ENCODE assay signal across 30 cellular contexts in the genomic region with DNA sequence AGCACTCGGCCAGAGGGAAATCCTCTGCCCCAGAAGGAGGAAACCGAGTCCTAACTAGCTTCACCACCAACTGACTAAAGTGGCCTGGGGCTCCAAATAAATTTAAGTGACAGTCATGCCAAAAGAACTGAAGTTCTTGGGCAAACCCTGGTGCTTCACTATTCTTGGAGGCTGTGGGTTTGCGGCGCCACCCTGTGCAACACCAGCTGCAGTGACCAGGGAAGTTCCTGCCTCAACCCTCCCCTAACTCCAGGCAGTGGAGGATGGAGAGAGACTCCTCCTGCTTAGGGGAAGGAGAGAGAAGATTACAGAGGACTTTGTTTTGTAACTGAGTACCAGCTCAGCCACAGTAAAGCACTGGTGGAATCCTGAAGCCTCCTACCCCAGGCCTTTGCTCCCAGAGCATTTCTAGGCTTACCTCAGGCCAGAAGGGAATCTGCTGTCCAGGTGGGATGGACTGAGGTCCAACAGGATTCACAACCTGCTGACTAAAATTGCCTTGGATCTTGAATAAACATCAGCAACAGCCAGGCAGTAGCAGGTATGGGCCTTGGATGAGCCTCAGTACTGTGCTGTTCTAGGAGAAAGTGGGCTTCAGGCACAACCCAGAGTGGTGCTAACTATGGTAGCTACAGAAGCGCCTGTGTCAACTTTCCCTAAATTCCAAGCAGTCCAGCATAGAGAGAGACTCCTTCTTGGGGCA. TPM values are rescaled to one million over a fixed set of nuclear protein-coding genes. Genes with fewer than 3 reads are reported as not detected.
DNase-seq lines count a peak whose midpoint lies in the region; ATAC-seq and TF ChIP-seq lines count a peak whose summit lies in the region.
"Had no signal": no experiment of that assay in that cellular context is flagged by ENCODE, and none has a peak within 500 bp of the region (broad histone marks: within the 10 kb centered on the region; RNA-seq: fewer than 3 reads in every experiment).

No MANE protein-coding gene starts in this region.

- peaks cover 4% of the 10 kb centered on the region for H3K27me3 Mint-ChIP-seq in activated CD4-positive, alpha-beta T cell treated with anti-CD3 and anti-CD28 coated beads, Interleukin-2, amount 10 ng/mL, durations not matched to agents 24 days and 14 days
- peaks cover 2 to 5% of the 10 kb centered on the region in 2 donors for H3K27me3 Mint-ChIP-seq in stimulated activated naive B cell treated with anti-CD40 and anti-IgM and Interleukin-4, amounts not matched to agents 10 μg/mL and 1 μg/mL and 100 μg/mL, for 72 hours
- peaks cover 1% of the 10 kb centered on the region for H3K27me3 Mint-ChIP-seq in endothelial cell (ENCODE audit: unreplicated experiment)
- H3K27me3 Mint-ChIP-seq in activated CD4-positive, alpha-beta memory T cell treated with anti-CD3 and anti-CD28 coated beads, Interleukin-2, amount 10 ng/mL, durations not matched to agents 7 days and 5 days: peaks cover 5% of the 10 kb centered on the region
- H3K27me3 Mint-ChIP-seq: activated naive CD8-positive, alpha-beta T cell; central memory CD8-positive, alpha-beta T cell had no signal

- TF ChIP-seq POLR2A in NB4 (IDR thresholded peaks at IDR 0.05; ENCODE audit: extremely low read depth, insufficient read length): no peak

- H3K4me3 ChIP-seq in NB4 (ENCODE audit: low read depth, low read length): no peak overlapping the region
- H3K4me3 ChIP-seq: ascending aorta, GM12878, left lung, upper lobe of right lung had no signal

- peak; percentile 37 for DNase-seq in activated CD4-positive, alpha-beta T cell treated with anti-CD3 and anti-CD28 coated beads, Interleukin-2, amount 10 ng/mL, durations not matched to agents 24 days and 14 days
- DNase-seq in activated CD4-positive, alpha-beta T cell treated with anti-CD3 and anti-CD28 coated beads, Interleukin-2, amount 50 U/mL, for 4 hours: no peak
- peak; percentile 65 for DNase-seq in NB4 (ENCODE audit: low read depth)
- peak; percentile 10 for DNase-seq in dermis blood vessel endothelial cell
- no peak for DNase-seq in stimulated activated naive B cell treated with anti-CD40 and anti-IgM and Interleukin-4, amounts not matched to agents 10 μg/mL and 1 μg/mL and 100 μg/mL, for 72 hours
- no peak for DNase-seq in endothelial cell (ENCODE audit: low spot score)
- DNase-seq in activated CD4-positive, alpha-beta memory T cell treated with anti-CD3 and anti-CD28 coated beads, Interleukin-2, amount 10 ng/mL, durations not matched to agents 7 days and 5 days: no peak
- DNase-seq in retina: no peak
- DNase-seq: 8988T; activated CD4-positive, alpha-beta T cell treated with anti-CD3 and anti-CD28 coated beads, Interleukin-2, amount 50 U/mL, for 48 hours; activated CD8-positive, alpha-beta memory T cell treated with anti-CD3 and anti-CD28 coated beads, Interleukin-2, amount 50 U/mL, for 48 hours; effector CD4-positive, alpha-beta T cell; hippocampal formation; immature natural killer cell; left lung; midbrain; naive thymus-derived CD8-positive, alpha-beta T cell; NCI-H1436 treated with DMSO at 0.1 percent for 48 hours; NCI-H524; upper lobe of right lung had no signal

- CTCF ChIA-PET in activated CD4-positive, alpha-beta memory T cell treated with anti-CD3 and anti-CD28 coated beads, Interleukin-2, amount 10 ng/mL, durations not matched to agents 7 days and 5 days (lab: Charles Lee): interaction anchor here (1.1 to 1.7 kb wide), 3 partner anchors 43 to 305 kb away, joined by 3 to 4 read pairs (median 3); no protein-coding TSS in a partner anchor

- peak; percentile 21 to 34 for ATAC-seq in stimulated activated naive B cell treated with anti-CD40 and anti-IgM and Interleukin-4, amounts not matched to agents 10 μg/mL and 1 μg/mL and 100 μg/mL, for 72 hours (replicated peaks)
- ATAC-seq: GM12878; left lung; naive thymus-derived CD8-positive, alpha-beta T cell; stimulated activated effector memory CD8-positive, alpha-beta T cell treated with anti-CD3 and anti-CD28 coated beads, Interleukin-12 subunit alpha, Interleukin-12 subunit beta, amount 100 ng/mL, for 72 hours; upper lobe of right lung had no signal

- intact Hi-C loops in activated CD4-positive, alpha-beta T cell treated with anti-CD3 and anti-CD28 coated beads, Interleukin-2, amount 10 ng/mL, durations not matched to agents 24 days and 14 days (cut with micrococcal nuclease): no loop called here

- POLR2A ChIA-PET in activated CD4-positive, alpha-beta memory T cell treated with anti-CD3 and anti-CD28 coated beads, Interleukin-2, amount 10 ng/mL, durations not matched to agents 7 days and 5 days (lab: Charles Lee): no interaction called here

- H3K9me3 Mint-ChIP-seq in activated CD4-positive, alpha-beta T cell treated with anti-CD3 and anti-CD28 coated beads, Interleukin-2, amount 10 ng/mL, durations not matched to agents 24 days and 14 days: peaks cover 34% of the 10 kb centered on the region
- H3K9me3 Mint-ChIP-seq in stimulated activated naive B cell treated with anti-CD40 and anti-IgM and Interleukin-4, amounts not matched to agents 10 μg/mL and 1 μg/mL and 100 μg/mL, for 72 hours: peaks cover 5 to 9% of the 10 kb centered on the region in 2 donors
- H3K9me3 Mint-ChIP-seq in endothelial cell (ENCODE audit: unreplicated experiment): no peaks in the 10 kb centered on the region
- H3K9me3 Mint-ChIP-seq in activated CD4-positive, alpha-beta memory T cell treated with anti-CD3 and anti-CD28 coated beads, Interleukin-2, amount 10 ng/mL, durations not matched to agents 7 days and 5 days: peaks cover 42% of the 10 kb centered on the region

- no peak overlapping the region for H3K4me3 Mint-ChIP-seq in activated CD4-positive, alpha-beta T cell treated with anti-CD3 and anti-CD28 coated beads, Interleukin-2, amount 10 ng/mL, durations not matched to agents 24 days and 14 days
- no peak overlapping the region for H3K4me3 Mint-ChIP-seq in stimulated activated naive B cell treated with anti-CD40 and anti-IgM and Interleukin-4, amounts not matched to agents 10 μg/mL and 1 μg/mL and 100 μg/mL, for 72 hours
- H3K4me3 Mint-ChIP-seq in endothelial cell (ENCODE audit: unreplicated experiment): no peak overlapping the region
- no peak overlapping the region for H3K4me3 Mint-ChIP-seq in activated CD4-positive, alpha-beta memory T cell treated with anti-CD3 and anti-CD28 coated beads, Interleukin-2, amount 10 ng/mL, durations not matched to agents 7 days and 5 days
- H3K4me3 Mint-ChIP-seq: activated naive CD8-positive, alpha-beta T cell; central memory CD8-positive, alpha-beta T cell; immature natural killer cell; naive thymus-derived CD8-positive, alpha-beta T cell; stimulated activated effector memory CD8-positive, alpha-beta T cell treated with anti-CD3 and anti-CD28 coated beads, Interleukin-12 subunit alpha, Interleukin-12 subunit beta, amount 100 ng/mL, for 72 hours had no signal

- H3K4me1 Mint-ChIP-seq in activated CD4-positive, alpha-beta T cell treated with anti-CD3 and anti-CD28 coated beads, Interleukin-2, amount 10 ng/mL, durations not matched to agents 24 days and 14 days: no peaks in the 10 kb centered on the region
- H3K4me1 Mint-ChIP-seq in stimulated activated naive B cell treated with anti-CD40 and anti-IgM and Interleukin-4, amounts not matched to agents 10 μg/mL and 1 μg/mL and 100 μg/mL, for 72 hours: peaks cover 0 to 16% of the 10 kb centered on the region in 2 donors
- H3K4me1 Mint-ChIP-seq in endothelial cell (ENCODE audit: unreplicated experiment): peaks cover 2% of the 10 kb centered on the region
- peaks cover 1% of the 10 kb centered on the region for H3K4me1 Mint-ChIP-seq in activated CD4-positive, alpha-beta memory T cell treated with anti-CD3 and anti-CD28 coated beads, Interleukin-2, amount 10 ng/mL, durations not matched to agents 7 days and 5 days
- H3K4me1 Mint-ChIP-seq: immature natural killer cell; naive thymus-derived CD8-positive, alpha-beta T cell; stimulated activated effector memory CD8-positive, alpha-beta T cell treated with anti-CD3 and anti-CD28 coated beads, Interleukin-12 subunit alpha, Interleukin-12 subunit beta, amount 100 ng/mL, for 72 hours had no signal

- H3K27ac Mint-ChIP-seq in activated CD4-positive, alpha-beta T cell treated with anti-CD3 and anti-CD28 coated beads, Interleukin-2, amount 10 ng/mL, durations not matched to agents 24 days and 14 days: no peak overlapping the region
- no peak overlapping the region for H3K27ac Mint-ChIP-seq in stimulated activated naive B cell treated with anti-CD40 and anti-IgM and Interleukin-4, amounts not matched to agents 10 μg/mL and 1 μg/mL and 100 μg/mL, for 72 hours
- no peak overlapping the region for H3K27ac Mint-ChIP-seq in endothelial cell (ENCODE audit: unreplicated experiment)
- no peak overlapping the region for H3K27ac Mint-ChIP-seq in activated CD4-positive, alpha-beta memory T cell treated with anti-CD3 and anti-CD28 coated beads, Interleukin-2, amount 10 ng/mL, durations not matched to agents 7 days and 5 days
- H3K27ac Mint-ChIP-seq: activated naive CD8-positive, alpha-beta T cell; immature natural killer cell; stimulated activated effector memory CD8-positive, alpha-beta T cell treated with anti-CD3 and anti-CD28 coated beads, Interleukin-12 subunit alpha, Interleukin-12 subunit beta, amount 100 ng/mL, for 72 hours had no signal

- peaks cover 13% of the 10 kb centered on the region for H3K36me3 Mint-ChIP-seq in activated CD4-positive, alpha-beta T cell treated with anti-CD3 and anti-CD28 coated beads, Interleukin-2, amount 10 ng/mL, durations not matched to agents 24 days and 14 days (ENCODE audit: low read depth)
- peaks cover 0 to 8% of the 10 kb centered on the region in 2 donors for H3K36me3 Mint-ChIP-seq in stimulated activated naive B cell treated with anti-CD40 and anti-IgM and Interleukin-4, amounts not matched to agents 10 μg/mL and 1 μg/mL and 100 μg/mL, for 72 hours
- no peaks in the 10 kb centered on the region for H3K36me3 Mint-ChIP-seq in endothelial cell (ENCODE audit: low read depth, unreplicated experiment)
- H3K36me3 Mint-ChIP-seq in activated CD4-positive, alpha-beta memory T cell treated with anti-CD3 and anti-CD28 coated beads, Interleukin-2, amount 10 ng/mL, durations not matched to agents 7 days and 5 days (ENCODE audit: low read depth): peaks cover 42% of the 10 kb centered on the region
- H3K36me3 Mint-ChIP-seq: stimulated activated effector memory CD8-positive, alpha-beta T cell treated with anti-CD3 and anti-CD28 coated beads, Interleukin-12 subunit alpha, Interleukin-12 subunit beta, amount 100 ng/mL, for 72 hours had no signal

- TF ChIP-seq CTCF in NB4 (IDR thresholded peaks at IDR 0.05; ENCODE audit: low read depth, low read length): peak; percentile 32
- no peak for TF ChIP-seq CTCF in endothelial cell (IDR thresholded peaks at IDR 0.05; ENCODE audit: unreplicated experiment)

RNA-seq across cellular contexts. Expression of a gene that starts 29.4 kb away (rescaled TPM):
- not detected in 2 replicates for total RNA-seq in activated CD4-positive, alpha-beta T cell treated with anti-CD3 and anti-CD28 coated beads, Interleukin-2, amount 10 ng/mL, durations not matched to agents 24 days and 14 days
- total RNA-seq in dermis blood vessel endothelial cell (not detected in 2 replicates), endothelial cell (ENCODE audit: unreplicated experiment) (not detected)
- total RNA-seq in activated CD4-positive, alpha-beta memory T cell treated with anti-CD3 and anti-CD28 coated beads, Interleukin-2, amount 10 ng/mL, durations not matched to agents 7 days and 5 days: under 1 TPM in 1 of 2 experiments, not detected in 1; 0.18 TPM
- total RNA-seq: ascending aorta; epithelial cell of proximal tubule; frontal cortex; GM12878; H7; left lung; naive thymus-derived CD8-positive, alpha-beta T cell; omental fat pad; renal cortical epithelial cell had no signal

RNA-seq across cellular contexts. Expression of a gene that starts 52.0 kb away (rescaled TPM):
- not detected in 2 replicates for total RNA-seq in activated CD4-positive, alpha-beta T cell treated with anti-CD3 and anti-CD28 coated beads, Interleukin-2, amount 10 ng/mL, durations not matched to agents 24 days and 14 days
- total RNA-seq in dermis blood vessel endothelial cell (not detected in 2 replicates), endothelial cell (ENCODE audit: unreplicated experiment) (0.36 TPM)
- not detected for total RNA-seq in activated CD4-positive, alpha-beta memory T cell treated with anti-CD3 and anti-CD28 coated beads, Interleukin-2, amount 10 ng/mL, durations not matched to agents 7 days and 5 days
- total RNA-seq: epithelial cell of proximal tubule; frontal cortex; GM12878; H7; naive thymus-derived CD8-positive, alpha-beta T cell; omental fat pad; renal cortical epithelial cell had no signal

Comparison
In these comparisons a context has a peak if more than half of its experiments do, and no peak if none do; other contexts are left out.
1. DNase-seq: peak in activated CD4-positive, alpha-beta T cell treated with anti-CD3 and anti-CD28 coated beads, Interleukin-2, amount 10 ng/mL, durations not matched to agents 24 days and 14 days (single experiment), NB4 (single experiment) and dermis blood vessel endothelial cell (single experiment); none in activated CD4-positive, alpha-beta T cell treated with anti-CD3 and anti-CD28 coated beads, Interleukin-2, amount 50 U/mL, for 4 hours (0 of 2), stimulated activated naive B cell treated with anti-CD40 and anti-IgM and Interleukin-4, amounts not matched to agents 10 μg/mL and 1 μg/mL and 100 μg/mL, for 72 hours (single experiment), endothelial cell (single experiment), activated CD4-positive, alpha-beta memory T cell treated with anti-CD3 and anti-CD28 coated beads, Interleukin-2, amount 10 ng/mL, durations not matched to agents 7 days and 5 days (single experiment) and retina (single experiment).